8 cellular contexts compared by ENCODE assay signal in genomic region chr5:173781826-173782670, GRCh38.
DNase-seq lines count a peak whose midpoint lies in the region; ATAC-seq, FAIRE-seq and TF ChIP-seq lines count a peak whose summit lies in the region.

No MANE protein-coding gene starts in this region.

- DNase-seq in GM10266 (ENCODE audit: extremely low spot score) (peak; percentile 22), SHP77 (lab: John Stamatoyannopoulos, UW) (peak; percentile 30 to 61), foreskin melanocyte (peak; percentile 98), pancreas (peak in 5 of 6 donors; percentile 23 to 70 (median 51)), thoracic aorta (ENCODE audit: low spot score) (peak; percentile 72)
- peak in 3 of 4 experiments; percentile 3 to 30 (median 7) for DNase-seq in activated naive CD4-positive, alpha-beta T cell (lab: John Stamatoyannopoulos, UW)

- peak; percentile 55 to 85 (median 66) for ATAC-seq in pancreas
- peak; percentile 85 for ATAC-seq in thoracic aorta (ENCODE audit: insufficient number of reproducible peaks, low FRiP score, low read depth)
- ATAC-seq in HG02870 (IDR thresholded peaks at IDR 0.05; ENCODE audit: unreplicated experiment) = no peak
- no peak for ATAC-seq in HG02588 (IDR thresholded peaks at IDR 0.05; ENCODE audit: unreplicated experiment)

- 65 to 70% methylated on average over 8 of the region's 8 CpGs for WGBS in pancreas, 2 donors

- H3K4me1 ChIP-seq in pancreas (peaks cover 0 to 13% (median 4%) of the 10 kb centered on the region in 3 donors), thoracic aorta (ENCODE audit: control insufficient read depth in 1 of 2, low read depth in 2 of 2) (peaks cover 4 to 23% of the 10 kb centered on the region in 2 donors)

- TF ChIP-seq CTCF in GM10266 (IDR thresholded peaks at IDR 0.05; ENCODE audit: control insufficient read depth, insufficient read depth, low read depth, missing control alignments) (no peak), pancreas (IDR thresholded peaks at IDR 0.05) (no peak), thoracic aorta (IDR thresholded peaks at IDR 0.05) (no peak)

- H3K36me3 ChIP-seq in pancreas (no peaks in the 10 kb centered on the region), thoracic aorta (no peaks in the 10 kb centered on the region)

- no peaks in the 10 kb centered on the region for H3K27me3 ChIP-seq in pancreas
- H3K27me3 ChIP-seq in thoracic aorta (replicated peaks; ENCODE audit: insufficient read depth) = no peaks in the 10 kb centered on the region

- H3K4me3 ChIP-seq in pancreas = no peak overlapping the region
- H3K4me3 ChIP-seq in thoracic aorta = peak overlapping the region; percentile 6

- peak overlapping the region in 3 of 4 donors; percentile 36 to 56 (median 55) for H3K27ac ChIP-seq in pancreas
- peak overlapping the region; percentile 62 to 68 for H3K27ac ChIP-seq in thoracic aorta

- H3K9me3 ChIP-seq in pancreas (no peaks in the 10 kb centered on the region), thoracic aorta (no peaks in the 10 kb centered on the region)

- intact Hi-C loops in pancreas (cut with DNase I) = no loop called here

- no peak for FAIRE-seq in pancreas (lab: Jason Lieb, UNC)

Comparison
In these comparisons a context has a peak if more than half of its experiments do, and no peak if none do; other contexts are left out.
1. DNase-seq: peak in every context shown above with its lines; median percentile 98 in foreskin melanocyte; 72 in thoracic aorta; 51 in pancreas; 46 in SHP77; 22 in GM10266; 7 in activated naive CD4-positive, alpha-beta T cell.
2. ATAC-seq: peak in pancreas (4 of 4) and thoracic aorta (single experiment); none in HG02870 (single experiment) and HG02588 (single experiment).